ENCODE assay signal across 12 cellular contexts in genomic region chr7:135678612-135679575, GRCh38. TPM values are rescaled to one million over a fixed set of nuclear protein-coding genes. Genes with fewer than 3 reads are reported as not detected.
DNase-seq lines count a peak whose midpoint lies in the region; ATAC-seq and TF ChIP-seq lines count a peak whose summit lies in the region.
"Had no signal": no experiment of that assay in that cellular context is flagged by ENCODE, and none has a peak within 500 bp of the region (broad histone marks: within the 10 kb centered on the region; RNA-seq: fewer than 3 reads in every experiment).

No MANE protein-coding gene starts in this region.

- H2BK120ac ChIP-seq in neuronal stem cell (ENCODE audit: low read depth, low read length): no peak overlapping the region

- no peak overlapping the region for H3K4me3 Mint-ChIP-seq in T-cell
- H3K4me3 Mint-ChIP-seq: activated CD8-positive, alpha-beta T cell treated with anti-CD3 and anti-CD28 coated beads for 36 hours; naive B cell had no signal

- H3K4me3 ChIP-seq in right atrium auricular region: no peak overlapping the region
- H3K4me3 ChIP-seq in ascending aorta: no peak overlapping the region
- H3K4me3 ChIP-seq in neuronal stem cell (ENCODE audit: low read length in 2 of 2): no peak overlapping the region
- no peak overlapping the region for H3K4me3 ChIP-seq in WERI-Rb-1 (ENCODE audit: low read depth, low read length)
- H3K4me3 ChIP-seq: A549 had no signal

- POLR2A ChIA-PET in T-cell (lab: Charles Lee): no interaction called here

- H4K91ac ChIP-seq in neuronal stem cell (ENCODE audit: low read depth, low read length, poor library complexity): no peak overlapping the region

- DNase-seq in Right ventricle myocardium inferior (ENCODE audit: missing footprints): no peak
- no peak for DNase-seq in right atrium auricular region (ENCODE audit: low spot score)
- peak; percentile 30 to 85 for DNase-seq in ascending aorta (ENCODE audit: low spot score in 2 of 2)
- DNase-seq in iPS-NIHi11 (ENCODE audit: low spot score): peak; percentile 32
- no peak for DNase-seq in neuronal stem cell (ENCODE audit: low spot score)
- no peak for DNase-seq in activated CD8-positive, alpha-beta memory T cell treated with anti-CD3 and anti-CD28 coated beads, Interleukin-2, amount 50 U/mL, for 4 hours
- no peak for DNase-seq in T-cell
- no peak for DNase-seq in WERI-Rb-1
- DNase-seq: activated CD8-positive, alpha-beta T cell treated with anti-CD3 and anti-CD28 coated beads for 36 hours; naive B cell; stimulated activated CD4-positive, alpha-beta T cell treated with anti-CD3 and anti-CD28 coated beads, Interleukin-4, amount 100 ng/mL, for 1 hour had no signal

- H3K9ac ChIP-seq in neuronal stem cell (ENCODE audit: low read depth, low read length, poor library complexity): no peak overlapping the region

- H3K9me3 ChIP-seq in right atrium auricular region: no peaks in the 10 kb centered on the region
- H3K9me3 ChIP-seq in ascending aorta: no peaks in the 10 kb centered on the region
- no peaks in the 10 kb centered on the region for H3K9me3 ChIP-seq in neuronal stem cell (replicated peaks in 1 of 2; ENCODE audit: control insufficient read depth in 2 of 2, insufficient read depth in 1 of 2, low read depth in 1 of 2, low read length in 2 of 2)
- no peaks in the 10 kb centered on the region for H3K9me3 ChIP-seq in WERI-Rb-1 (ENCODE audit: severe bottlenecking)
- H3K9me3 ChIP-seq: A549 had no signal

- H3K23ac ChIP-seq in neuronal stem cell (ENCODE audit: low read depth, low read length, poor library complexity): no peak overlapping the region

- no peak overlapping the region for H3K18ac ChIP-seq in neuronal stem cell (ENCODE audit: low read length)

- no peak overlapping the region for H3K4me2 ChIP-seq in neuronal stem cell (ENCODE audit: insufficient read depth, low read length, poor library complexity, severe bottlenecking)
- H3K4me2 ChIP-seq: A549 had no signal

- H3K27ac Mint-ChIP-seq in T-cell: no peak overlapping the region
- H3K27ac Mint-ChIP-seq: activated CD8-positive, alpha-beta T cell treated with anti-CD3 and anti-CD28 coated beads for 36 hours had no signal

- no peak overlapping the region for H2AK5ac ChIP-seq in neuronal stem cell (ENCODE audit: low read depth, low read length)

- no peak overlapping the region for H3K4ac ChIP-seq in neuronal stem cell (ENCODE audit: low read length)

- H3K4me1 Mint-ChIP-seq in T-cell: peaks cover 2 to 7% (median 3%) of the 10 kb centered on the region in 3 donors

- H2BK5ac ChIP-seq in neuronal stem cell (ENCODE audit: low read length): no peak overlapping the region

- H3K27me3 ChIP-seq in right atrium auricular region (no peaks in the 10 kb centered on the region), ascending aorta (no peaks in the 10 kb centered on the region), neuronal stem cell (ENCODE audit: control insufficient read depth in 3 of 3, insufficient read depth in 3 of 3, low read depth in 1 of 3, low read length in 3 of 3) (no peaks in the 10 kb centered on the region), WERI-Rb-1 (ENCODE audit: insufficient read depth, low read depth, severe bottlenecking) (no peaks in the 10 kb centered on the region)

- peaks cover 11% of the 10 kb centered on the region for H3K36me3 ChIP-seq in right atrium auricular region
- peaks cover 0 to 18% of the 10 kb centered on the region in 2 donors for H3K36me3 ChIP-seq in ascending aorta
- H3K36me3 ChIP-seq in neuronal stem cell (replicated peaks in 1 of 2; ENCODE audit: control insufficient read depth in 2 of 2, insufficient read depth in 2 of 2, low read length in 2 of 2): peaks cover 9 to 85% of the 10 kb centered on the region in 2 donors
- H3K36me3 ChIP-seq in WERI-Rb-1: peaks cover 3% of the 10 kb centered on the region; the same call in 1 of the 2 replicates

- H3K27ac ChIP-seq in right atrium auricular region: no peak overlapping the region
- peak overlapping the region; percentile 48 to 56 for H3K27ac ChIP-seq in ascending aorta
- H3K27ac ChIP-seq in neuronal stem cell (replicated peaks; ENCODE audit: low read length): no peak overlapping the region
- no peak overlapping the region for H3K27ac ChIP-seq in WERI-Rb-1
- H3K27ac ChIP-seq: A549 had no signal

- no peak overlapping the region for H4K8ac ChIP-seq in neuronal stem cell (ENCODE audit: low read depth, low read length)

- no peak overlapping the region for H2BK15ac ChIP-seq in neuronal stem cell (ENCODE audit: low read length)

- no CpG with 5 or more reads among the region's 4 CpGs for WGBS in neuronal stem cell (ENCODE audit: extremely low coverage in 2 of 2, insufficient read length in 2 of 2, insufficient replicate concordance in 1 of 2), 2 donors

- H3K79me1 ChIP-seq in neuronal stem cell (ENCODE audit: low read depth, low read length): peaks cover under 1% of the 10 kb centered on the region

- peak; percentile 58 for ATAC-seq in Right ventricle myocardium inferior
- no peak for ATAC-seq in T-cell (replicated peaks in 1 of 4)
- ATAC-seq: A549; activated CD8-positive, alpha-beta T cell treated with anti-CD3 and anti-CD28 coated beads for 36 hours had no signal

- CTCF ChIA-PET in T-cell (lab: Charles Lee): interaction anchor here in 1 of 2 donors (0.6 kb wide), 1 partner anchor 49 kb away, joined by 5 read pairs; no protein-coding TSS in a partner anchor

- no peak overlapping the region for H2BK12ac ChIP-seq in neuronal stem cell (ENCODE audit: low read length)

- no peak for TF ChIP-seq CTCF in right atrium auricular region (IDR thresholded peaks at IDR 0.05)
- TF ChIP-seq CTCF in ascending aorta (IDR thresholded peaks at IDR 0.05): no peak
- no peak for TF ChIP-seq CTCF in WERI-Rb-1 (IDR thresholded peaks at IDR 0.05; ENCODE audit: low read depth, low read length)

- H3K14ac ChIP-seq in neuronal stem cell (ENCODE audit: low read length): no peak overlapping the region

- intact Hi-C loops in Right ventricle myocardium inferior (cut with DNase I): no loop called here
- intact Hi-C loops in ascending aorta (cut with DNase I): loop anchor here (2.0 kb wide), 1 partner anchor 36 kb away; no protein-coding TSS in a partner anchor

- H3K4me1 ChIP-seq in right atrium auricular region: peaks cover 0 to 29% of the 10 kb centered on the region in 2 donors
- H3K4me1 ChIP-seq in ascending aorta: peaks cover 2 to 33% of the 10 kb centered on the region in 2 donors
- H3K4me1 ChIP-seq in neuronal stem cell (ENCODE audit: control insufficient read depth in 2 of 2, insufficient read depth in 1 of 2, low read depth in 1 of 2, low read length in 2 of 2): no peaks in the 10 kb centered on the region
- H3K4me1 ChIP-seq: A549 had no signal

- H3K9me3 Mint-ChIP-seq in T-cell: no peaks in the 10 kb centered on the region
- H3K9me3 Mint-ChIP-seq: activated CD8-positive, alpha-beta T cell treated with anti-CD3 and anti-CD28 coated beads for 36 hours; naive B cell had no signal

- H3K27me3 Mint-ChIP-seq in T-cell: no peaks in the 10 kb centered on the region
- H3K27me3 Mint-ChIP-seq: activated CD8-positive, alpha-beta T cell treated with anti-CD3 and anti-CD28 coated beads for 36 hours; naive B cell had no signal

- peaks cover 43% of the 10 kb centered on the region for H3K36me3 Mint-ChIP-seq in T-cell

- no peak overlapping the region for H2AFZ ChIP-seq in neuronal stem cell (ENCODE audit: low read length)

RNA-seq across cellular contexts. Expression of gene STMP1, which starts 16.6 kb away (rescaled TPM):
- total RNA-seq in Right ventricle myocardium inferior (27.4 TPM), right atrium auricular region (10 to 100 TPM; 11.9 to 13.4 TPM), ascending aorta (10.1 TPM), T-cell (10 to 100 TPM; 15.2 to 23.0 (median 21.5) TPM)
- polyA plus RNA-seq in neuronal stem cell (2013, experiment 1 of 2): 60.7 TPM
- polyA plus RNA-seq in neuronal stem cell (2013, experiment 2 of 2): 60.6 TPM

RNA-seq across cellular contexts. Expression of gene SLC13A4, which starts 49.1 kb away (rescaled TPM):
- total RNA-seq in Right ventricle myocardium inferior (not detected), right atrium auricular region (under 1 TPM in 1 of 2 donors, not detected in 1; 0.12 TPM), ascending aorta (0.21 TPM), T-cell (not detected)
- 5.0 TPM for polyA plus RNA-seq in neuronal stem cell (2013, experiment 1 of 2)
- polyA plus RNA-seq in neuronal stem cell (2013, experiment 2 of 2): 4.6 TPM
- total RNA-seq: activated CD8-positive, alpha-beta T cell treated with anti-CD3 and anti-CD28 coated beads for 36 hours had no signal
- polyA plus RNA-seq: A549 had no signal

Comparison
In these comparisons a context has a peak if more than half of its experiments do, and no peak if none do; other contexts are left out.
1. DNase-seq: peak in ascending aorta (2 of 2) and iPS-NIHi11 (single experiment); none in Right ventricle myocardium inferior (single experiment), right atrium auricular region (single experiment), neuronal stem cell (single experiment), activated CD8-positive, alpha-beta memory T cell treated with anti-CD3 and anti-CD28 coated beads, Interleukin-2, amount 50 U/mL, for 4 hours (single experiment), T-cell (0 of 34) and WERI-Rb-1 (single experiment).
2. H3K27ac ChIP-seq: peak in ascending aorta (2 of 2); none in right atrium auricular region (0 of 2), neuronal stem cell (single experiment) and WERI-Rb-1 (single experiment).